ENCODE assay signal across 1 cellular context in the genomic region with DNA sequence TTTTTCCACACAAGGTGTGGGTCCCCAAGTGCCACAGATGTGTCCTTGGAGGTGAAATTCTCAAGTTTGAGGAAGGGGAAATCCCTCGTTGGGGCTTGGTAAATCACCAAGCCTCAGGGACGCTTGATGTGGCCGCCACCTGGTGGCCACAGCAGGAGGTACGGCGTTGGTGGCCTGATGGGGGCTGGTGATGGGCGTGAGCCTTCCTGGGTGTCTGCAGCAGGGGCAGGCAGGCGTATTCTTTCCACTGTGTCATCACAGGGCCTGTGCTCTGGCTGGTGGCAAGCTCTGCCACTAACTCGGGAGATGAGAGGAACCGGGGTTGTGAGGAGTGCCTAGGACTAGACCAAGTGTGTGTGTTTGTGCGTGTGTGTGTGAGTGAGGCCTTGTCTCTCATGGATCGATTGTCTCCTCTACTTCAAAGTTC.
TF ChIP-seq lines count a peak whose summit lies in the region.

No MANE protein-coding gene starts in this region.

TF ChIP-seq in HepG2, 621 proteins besides CTCF, POLR2A, EP300 and RAD21 (continued from another document and continues in another):
- TF ChIP-seq SP1 (IDR thresholded peaks at IDR 0.05) (no peak), SP1 (CRISPR knock-in tag; IDR thresholded peaks at IDR 0.05) (no peak), ZNF331 (CRISPR knock-in tag; IDR thresholded peaks at IDR 0.05) (0 out of 2 replicates have a peak, but pooled peaks have one; percentile 30), MED1 (CRISPR knock-in tag; IDR thresholded peaks at IDR 0.05) (peak; percentile 39; the same call in 1 of the 2 replicates), SMAD9 (CRISPR knock-in tag; IDR thresholded peaks at IDR 0.05) (no peak), PCBP2 (optimal IDR thresholded peaks at IDR 0.05; ENCODE audit: low read depth, low read length, poor library complexity, severe bottlenecking) (no peak), ARNT (IDR thresholded peaks at IDR 0.05) (no peak), KAT8 (CRISPR knock-in tag; IDR thresholded peaks at IDR 0.05) (peak; percentile 50; the same call in 1 of the 2 replicates), ATF7-NPFF (CRISPR knock-in tag; IDR thresholded peaks at IDR 0.05; ENCODE audit: low read depth) (no peak; the same call in 1 of the 2 replicates), ZNF501 (CRISPR knock-in tag; IDR thresholded peaks at IDR 0.05) (peak; percentile 62; the same call in 1 of the 2 replicates), KLF13 (CRISPR knock-in tag; IDR thresholded peaks at IDR 0.05) (no peak), SP5 (CRISPR knock-in tag; IDR thresholded peaks at IDR 0.05; ENCODE audit: borderline replicate concordance, low read depth) (no peak), ZBTB7A (CRISPR knock-in tag; IDR thresholded peaks at IDR 0.05) (no peak), KLF11 (CRISPR knock-in tag; IDR thresholded peaks at IDR 0.05) (no peak), TARDBP (CRISPR knock-in tag; IDR thresholded peaks at IDR 0.05) (no peak), RBAK (CRISPR knock-in tag; IDR thresholded peaks at IDR 0.05) (no peak), THAP11 (CRISPR knock-in tag; IDR thresholded peaks at IDR 0.05) (peak; percentile 34; the same call in 1 of the 2 replicates), NFKBIZ (CRISPR knock-in tag; IDR thresholded peaks at IDR 0.05) (peak; percentile 63; the same call in 1 of the 2 replicates), HDAC6 (IDR thresholded peaks at IDR 0.05; ENCODE audit: low read depth, low read length) (no peak), ZNF841 (CRISPR knock-in tag; IDR thresholded peaks at IDR 0.05; ENCODE audit: borderline replicate concordance) (no peak), ZNF431 (CRISPR knock-in tag; IDR thresholded peaks at IDR 0.05; ENCODE audit: borderline replicate concordance, low read depth) (no peak), SOX6 (IDR thresholded peaks at IDR 0.05) (no peak), SOX6 (CRISPR knock-in tag; IDR thresholded peaks at IDR 0.05) (peak; percentile 29; the same call in 1 of the 2 replicates), TCF7 (IDR thresholded peaks at IDR 0.05; ENCODE audit: low read depth) (no peak), CBX2 (IDR thresholded peaks at IDR 0.05; ENCODE audit: low read depth, low read length) (no peak), CBX2 (CRISPR knock-in tag; IDR thresholded peaks at IDR 0.05; ENCODE audit: low read depth) (no peak), ZNF775 (CRISPR knock-in tag; IDR thresholded peaks at IDR 0.05; ENCODE audit: borderline replicate concordance) (no peak), ELF1 (CRISPR knock-in tag; IDR thresholded peaks at IDR 0.05) (peak; percentile 37; the same call in 1 of the 2 replicates), BCL6 (CRISPR knock-in tag; IDR thresholded peaks at IDR 0.05) (0 out of 2 replicates have a peak, but pooled peaks have one; percentile 23), POLR2G (IDR thresholded peaks at IDR 0.05; ENCODE audit: low read depth, low read length) (no peak), ZNF549 (CRISPR knock-in tag; IDR thresholded peaks at IDR 0.05) (no peak), ATRX (CRISPR knock-in tag; IDR thresholded peaks at IDR 0.05; ENCODE audit: borderline replicate concordance) (no peak), ZNF224 (CRISPR knock-in tag; IDR thresholded peaks at IDR 0.05) (0 out of 2 replicates have a peak, but pooled peaks have one; percentile 32)
- TF ChIP-seq, protein P1, sequence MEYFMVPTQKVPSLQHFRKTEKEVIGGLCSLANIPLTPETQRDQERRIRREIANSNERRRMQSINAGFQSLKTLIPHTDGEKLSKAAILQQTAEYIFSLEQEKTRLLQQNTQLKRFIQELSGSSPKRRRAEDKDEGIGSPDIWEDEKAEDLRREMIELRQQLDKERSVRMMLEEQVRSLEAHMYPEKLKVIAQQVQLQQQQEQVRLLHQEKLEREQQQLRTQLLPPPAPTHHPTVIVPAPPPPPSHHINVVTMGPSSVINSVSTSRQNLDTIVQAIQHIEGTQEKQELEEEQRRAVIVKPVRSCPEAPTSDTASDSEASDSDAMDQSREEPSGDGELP (IDR thresholded peaks at IDR 0.05; ENCODE audit: borderline replicate concordance, low read depth), result no peak
- TF ChIP-seq, protein P2, sequence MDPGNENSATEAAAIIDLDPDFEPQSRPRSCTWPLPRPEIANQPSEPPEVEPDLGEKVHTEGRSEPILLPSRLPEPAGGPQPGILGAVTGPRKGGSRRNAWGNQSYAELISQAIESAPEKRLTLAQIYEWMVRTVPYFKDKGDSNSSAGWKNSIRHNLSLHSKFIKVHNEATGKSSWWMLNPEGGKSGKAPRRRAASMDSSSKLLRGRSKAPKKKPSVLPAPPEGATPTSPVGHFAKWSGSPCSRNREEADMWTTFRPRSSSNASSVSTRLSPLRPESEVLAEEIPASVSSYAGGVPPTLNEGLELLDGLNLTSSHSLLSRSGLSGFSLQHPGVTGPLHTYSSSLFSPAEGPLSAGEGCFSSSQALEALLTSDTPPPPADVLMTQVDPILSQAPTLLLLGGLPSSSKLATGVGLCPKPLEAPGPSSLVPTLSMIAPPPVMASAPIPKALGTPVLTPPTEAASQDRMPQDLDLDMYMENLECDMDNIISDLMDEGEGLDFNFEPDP (CRISPR knock-in tag; conservative IDR thresholded peaks at IDR 0.05), result no peak
- TF ChIP-seq, protein P3, sequence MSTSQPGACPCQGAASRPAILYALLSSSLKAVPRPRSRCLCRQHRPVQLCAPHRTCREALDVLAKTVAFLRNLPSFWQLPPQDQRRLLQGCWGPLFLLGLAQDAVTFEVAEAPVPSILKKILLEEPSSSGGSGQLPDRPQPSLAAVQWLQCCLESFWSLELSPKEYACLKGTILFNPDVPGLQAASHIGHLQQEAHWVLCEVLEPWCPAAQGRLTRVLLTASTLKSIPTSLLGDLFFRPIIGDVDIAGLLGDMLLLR (CRISPR knock-in tag; IDR thresholded peaks at IDR 0.05), result no peak
- TF ChIP-seq, protein P4, sequence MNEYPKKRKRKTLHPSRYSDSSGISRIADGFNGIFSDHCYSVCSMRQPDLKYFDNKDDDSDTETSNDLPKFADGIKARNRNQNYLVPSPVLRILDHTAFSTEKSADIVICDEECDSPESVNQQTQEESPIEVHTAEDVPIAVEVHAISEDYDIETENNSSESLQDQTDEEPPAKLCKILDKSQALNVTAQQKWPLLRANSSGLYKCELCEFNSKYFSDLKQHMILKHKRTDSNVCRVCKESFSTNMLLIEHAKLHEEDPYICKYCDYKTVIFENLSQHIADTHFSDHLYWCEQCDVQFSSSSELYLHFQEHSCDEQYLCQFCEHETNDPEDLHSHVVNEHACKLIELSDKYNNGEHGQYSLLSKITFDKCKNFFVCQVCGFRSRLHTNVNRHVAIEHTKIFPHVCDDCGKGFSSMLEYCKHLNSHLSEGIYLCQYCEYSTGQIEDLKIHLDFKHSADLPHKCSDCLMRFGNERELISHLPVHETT (CRISPR knock-in tag; conservative IDR thresholded peaks at IDR 0.05), result no peak
- TF ChIP-seq, protein P5, sequence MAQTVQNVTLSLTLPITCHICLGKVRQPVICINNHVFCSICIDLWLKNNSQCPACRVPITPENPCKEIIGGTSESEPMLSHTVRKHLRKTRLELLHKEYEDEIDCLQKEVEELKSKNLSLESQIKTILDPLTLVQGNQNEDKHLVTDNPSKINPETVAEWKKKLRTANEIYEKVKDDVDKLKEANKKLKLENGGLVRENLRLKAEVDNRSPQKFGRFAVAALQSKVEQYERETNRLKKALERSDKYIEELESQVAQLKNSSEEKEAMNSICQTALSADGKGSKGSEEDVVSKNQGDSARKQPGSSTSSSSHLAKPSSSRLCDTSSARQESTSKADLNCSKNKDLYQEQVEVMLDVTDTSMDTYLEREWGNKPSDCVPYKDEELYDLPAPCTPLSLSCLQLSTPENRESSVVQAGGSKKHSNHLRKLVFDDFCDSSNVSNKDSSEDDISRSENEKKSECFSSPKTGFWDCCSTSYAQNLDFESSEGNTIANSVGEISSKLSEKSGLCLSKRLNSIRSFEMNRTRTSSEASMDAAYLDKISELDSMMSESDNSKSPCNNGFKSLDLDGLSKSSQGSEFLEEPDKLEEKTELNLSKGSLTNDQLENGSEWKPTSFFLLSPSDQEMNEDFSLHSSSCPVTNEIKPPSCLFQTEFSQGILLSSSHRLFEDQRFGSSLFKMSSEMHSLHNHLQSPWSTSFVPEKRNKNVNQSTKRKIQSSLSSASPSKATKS (CRISPR knock-in tag; IDR thresholded peaks at IDR 0.05), result no peak
- TF ChIP-seq, protein P6, sequence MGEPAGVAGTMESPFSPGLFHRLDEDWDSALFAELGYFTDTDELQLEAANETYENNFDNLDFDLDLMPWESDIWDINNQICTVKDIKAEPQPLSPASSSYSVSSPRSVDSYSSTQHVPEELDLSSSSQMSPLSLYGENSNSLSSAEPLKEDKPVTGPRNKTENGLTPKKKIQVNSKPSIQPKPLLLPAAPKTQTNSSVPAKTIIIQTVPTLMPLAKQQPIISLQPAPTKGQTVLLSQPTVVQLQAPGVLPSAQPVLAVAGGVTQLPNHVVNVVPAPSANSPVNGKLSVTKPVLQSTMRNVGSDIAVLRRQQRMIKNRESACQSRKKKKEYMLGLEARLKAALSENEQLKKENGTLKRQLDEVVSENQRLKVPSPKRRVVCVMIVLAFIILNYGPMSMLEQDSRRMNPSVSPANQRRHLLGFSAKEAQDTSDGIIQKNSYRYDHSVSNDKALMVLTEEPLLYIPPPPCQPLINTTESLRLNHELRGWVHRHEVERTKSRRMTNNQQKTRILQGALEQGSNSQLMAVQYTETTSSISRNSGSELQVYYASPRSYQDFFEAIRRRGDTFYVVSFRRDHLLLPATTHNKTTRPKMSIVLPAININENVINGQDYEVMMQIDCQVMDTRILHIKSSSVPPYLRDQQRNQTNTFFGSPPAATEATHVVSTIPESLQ (CRISPR knock-in tag; conservative IDR thresholded peaks at IDR 0.05), result no peak
- TF ChIP-seq, protein P7, sequence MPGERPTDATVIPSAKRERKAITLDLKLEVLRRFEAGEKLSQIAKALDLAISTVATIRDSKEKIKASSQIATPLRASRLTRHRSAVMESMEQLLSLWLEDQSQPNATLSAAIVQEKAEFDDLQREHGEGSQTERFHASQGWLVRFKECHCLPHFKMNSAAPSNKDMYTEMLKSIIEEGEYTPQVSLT (CRISPR knock-in tag; IDR thresholded peaks at IDR 0.05; ENCODE audit: borderline replicate concordance, low read depth), result no peak
- TF ChIP-seq, protein P8, sequence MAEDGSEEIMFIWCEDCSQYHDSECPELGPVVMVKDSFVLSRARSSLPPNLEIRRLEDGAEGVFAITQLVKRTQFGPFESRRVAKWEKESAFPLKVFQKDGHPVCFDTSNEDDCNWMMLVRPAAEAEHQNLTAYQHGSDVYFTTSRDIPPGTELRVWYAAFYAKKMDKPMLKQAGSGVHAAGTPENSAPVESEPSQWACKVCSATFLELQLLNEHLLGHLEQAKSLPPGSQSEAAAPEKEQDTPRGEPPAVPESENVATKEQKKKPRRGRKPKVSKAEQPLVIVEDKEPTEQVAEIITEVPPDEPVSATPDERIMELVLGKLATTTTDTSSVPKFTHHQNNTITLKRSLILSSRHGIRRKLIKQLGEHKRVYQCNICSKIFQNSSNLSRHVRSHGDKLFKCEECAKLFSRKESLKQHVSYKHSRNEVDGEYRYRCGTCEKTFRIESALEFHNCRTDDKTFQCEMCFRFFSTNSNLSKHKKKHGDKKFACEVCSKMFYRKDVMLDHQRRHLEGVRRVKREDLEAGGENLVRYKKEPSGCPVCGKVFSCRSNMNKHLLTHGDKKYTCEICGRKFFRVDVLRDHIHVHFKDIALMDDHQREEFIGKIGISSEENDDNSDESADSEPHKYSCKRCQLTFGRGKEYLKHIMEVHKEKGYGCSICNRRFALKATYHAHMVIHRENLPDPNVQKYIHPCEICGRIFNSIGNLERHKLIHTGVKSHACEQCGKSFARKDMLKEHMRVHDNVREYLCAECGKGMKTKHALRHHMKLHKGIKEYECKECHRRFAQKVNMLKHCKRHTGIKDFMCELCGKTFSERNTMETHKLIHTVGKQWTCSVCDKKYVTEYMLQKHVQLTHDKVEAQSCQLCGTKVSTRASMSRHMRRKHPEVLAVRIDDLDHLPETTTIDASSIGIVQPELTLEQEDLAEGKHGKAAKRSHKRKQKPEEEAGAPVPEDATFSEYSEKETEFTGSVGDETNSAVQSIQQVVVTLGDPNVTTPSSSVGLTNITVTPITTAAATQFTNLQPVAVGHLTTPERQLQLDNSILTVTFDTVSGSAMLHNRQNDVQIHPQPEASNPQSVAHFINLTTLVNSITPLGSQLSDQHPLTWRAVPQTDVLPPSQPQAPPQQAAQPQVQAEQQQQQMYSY (CRISPR knock-in tag; IDR thresholded peaks at IDR 0.05), result no peak
- TF ChIP-seq, protein P9, sequence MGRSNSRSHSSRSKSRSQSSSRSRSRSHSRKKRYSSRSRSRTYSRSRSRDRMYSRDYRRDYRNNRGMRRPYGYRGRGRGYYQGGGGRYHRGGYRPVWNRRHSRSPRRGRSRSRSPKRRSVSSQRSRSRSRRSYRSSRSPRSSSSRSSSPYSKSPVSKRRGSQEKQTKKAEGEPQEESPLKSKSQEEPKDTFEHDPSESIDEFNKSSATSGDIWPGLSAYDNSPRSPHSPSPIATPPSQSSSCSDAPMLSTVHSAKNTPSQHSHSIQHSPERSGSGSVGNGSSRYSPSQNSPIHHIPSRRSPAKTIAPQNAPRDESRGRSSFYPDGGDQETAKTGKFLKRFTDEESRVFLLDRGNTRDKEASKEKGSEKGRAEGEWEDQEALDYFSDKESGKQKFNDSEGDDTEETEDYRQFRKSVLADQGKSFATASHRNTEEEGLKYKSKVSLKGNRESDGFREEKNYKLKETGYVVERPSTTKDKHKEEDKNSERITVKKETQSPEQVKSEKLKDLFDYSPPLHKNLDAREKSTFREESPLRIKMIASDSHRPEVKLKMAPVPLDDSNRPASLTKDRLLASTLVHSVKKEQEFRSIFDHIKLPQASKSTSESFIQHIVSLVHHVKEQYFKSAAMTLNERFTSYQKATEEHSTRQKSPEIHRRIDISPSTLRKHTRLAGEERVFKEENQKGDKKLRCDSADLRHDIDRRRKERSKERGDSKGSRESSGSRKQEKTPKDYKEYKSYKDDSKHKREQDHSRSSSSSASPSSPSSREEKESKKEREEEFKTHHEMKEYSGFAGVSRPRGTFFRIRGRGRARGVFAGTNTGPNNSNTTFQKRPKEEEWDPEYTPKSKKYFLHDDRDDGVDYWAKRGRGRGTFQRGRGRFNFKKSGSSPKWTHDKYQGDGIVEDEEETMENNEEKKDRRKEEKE (IDR thresholded peaks at IDR 0.05), result no peak
- TF ChIP-seq, protein P10, sequence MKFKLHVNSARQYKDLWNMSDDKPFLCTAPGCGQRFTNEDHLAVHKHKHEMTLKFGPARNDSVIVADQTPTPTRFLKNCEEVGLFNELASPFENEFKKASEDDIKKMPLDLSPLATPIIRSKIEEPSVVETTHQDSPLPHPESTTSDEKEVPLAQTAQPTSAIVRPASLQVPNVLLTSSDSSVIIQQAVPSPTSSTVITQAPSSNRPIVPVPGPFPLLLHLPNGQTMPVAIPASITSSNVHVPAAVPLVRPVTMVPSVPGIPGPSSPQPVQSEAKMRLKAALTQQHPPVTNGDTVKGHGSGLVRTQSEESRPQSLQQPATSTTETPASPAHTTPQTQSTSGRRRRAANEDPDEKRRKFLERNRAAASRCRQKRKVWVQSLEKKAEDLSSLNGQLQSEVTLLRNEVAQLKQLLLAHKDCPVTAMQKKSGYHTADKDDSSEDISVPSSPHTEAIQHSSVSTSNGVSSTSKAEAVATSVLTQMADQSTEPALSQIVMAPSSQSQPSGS (CRISPR knock-in tag; IDR thresholded peaks at IDR 0.05), result peak; percentile 25; the same call in 1 of the 2 replicates
- TF ChIP-seq, protein P11, sequence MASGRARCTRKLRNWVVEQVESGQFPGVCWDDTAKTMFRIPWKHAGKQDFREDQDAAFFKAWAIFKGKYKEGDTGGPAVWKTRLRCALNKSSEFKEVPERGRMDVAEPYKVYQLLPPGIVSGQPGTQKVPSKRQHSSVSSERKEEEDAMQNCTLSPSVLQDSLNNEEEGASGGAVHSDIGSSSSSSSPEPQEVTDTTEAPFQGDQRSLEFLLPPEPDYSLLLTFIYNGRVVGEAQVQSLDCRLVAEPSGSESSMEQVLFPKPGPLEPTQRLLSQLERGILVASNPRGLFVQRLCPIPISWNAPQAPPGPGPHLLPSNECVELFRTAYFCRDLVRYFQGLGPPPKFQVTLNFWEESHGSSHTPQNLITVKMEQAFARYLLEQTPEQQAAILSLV (CRISPR knock-in tag; IDR thresholded peaks at IDR 0.05; ENCODE audit: borderline replicate concordance), result peak; percentile 59; the same call in 1 of the 2 replicates
